Comparison of ENCODE assay signal across 17 cellular contexts in genomic region chr1:200666309-200666708, GRCh38. TPM values are rescaled to one million over a fixed set of nuclear protein-coding genes. Genes with fewer than 3 reads are reported as not detected.
A peak's percentile ranks its signal among the peaks of the same experiment; 100 is the strongest.
DNase-seq lines count a peak whose midpoint lies in the region; ATAC-seq, FAIRE-seq and TF ChIP-seq lines count a peak whose summit lies in the region.
"Had no signal": no experiment of that assay in that cellular context is flagged by ENCODE, and none has a peak within 500 bp of the region (broad histone marks: within the 10 kb centered on the region; RNA-seq: fewer than 3 reads in every experiment).

No MANE protein-coding gene starts in this region.

- no peak overlapping the region for H3K4me3 ChIP-seq in A673 (ENCODE audit: low read depth, low read length, poor library complexity, severe bottlenecking)
- no peak overlapping the region for H3K4me3 ChIP-seq in CD8-positive, alpha-beta T cell (ENCODE audit: low read depth, low read length)
- peak overlapping the region; percentile 37 for H3K4me3 ChIP-seq in coronary artery
- H3K4me3 ChIP-seq: adrenal gland, lower lobe of right lung had no signal

- BruUV-seq in A673 (replicated peaks; lab: Mats Ljungman, UMichigan) = no TSS peak

- peak overlapping the region; percentile 28 for H3K27ac Mint-ChIP-seq in CD8-positive, alpha-beta T cell
- peak overlapping the region in 7 of 10 donors; percentile 17 to 82 (median 50) for H3K27ac Mint-ChIP-seq in naive thymus-derived CD8-positive, alpha-beta T cell

- ATAC-seq in CD8-positive, alpha-beta T cell = no peak
- no peak for ATAC-seq in naive thymus-derived CD8-positive, alpha-beta T cell
- no peak for ATAC-seq in HG02571 (IDR thresholded peaks at IDR 0.05; ENCODE audit: unreplicated experiment)
- ATAC-seq: activated CD4-positive, CD25-positive, alpha-beta regulatory T cell treated with anti-CD3 and anti-CD28 coated beads, Interleukin-2, amount 50 U/mL, for 24 hours; lower lobe of right lung had no signal

- H3K9me3 ChIP-seq in A673 (ENCODE audit: low read depth, low read length, poor library complexity, severe bottlenecking) = no peaks in the 10 kb centered on the region
- H3K9me3 ChIP-seq in CD8-positive, alpha-beta T cell (ENCODE audit: low read length) = no peaks in the 10 kb centered on the region
- H3K9me3 ChIP-seq: adrenal gland, lower lobe of right lung had no signal

- TF ChIP-seq CTCF in A673 (conservative IDR thresholded peaks at IDR 0.05; ENCODE audit: low read depth, low read length) (no peak), coronary artery (IDR thresholded peaks at IDR 0.05) (no peak), D721Med (IDR thresholded peaks at IDR 0.05; ENCODE audit: insufficient read depth, missing control alignments) (no peak)
- TF ChIP-seq CTCF in CD8-positive, alpha-beta T cell (IDR thresholded peaks at IDR 0.05) = no peak

- POLR2A ChIA-PET in A673 (lab: Charles Lee; ENCODE audit: low non-redundant PET) = no interaction called here
- POLR2A ChIA-PET in CD8-positive, alpha-beta T cell (lab: Charles Lee) = no interaction called here
- POLR2A ChIA-PET in naive thymus-derived CD8-positive, alpha-beta T cell (lab: Charles Lee) = no interaction called here

- FAIRE-seq in D721Med (lab: Jason Lieb, UNC) = no peak
- FAIRE-seq: colon, RCC 7860 had no signal

- intact Hi-C loops in A673 (cut with micrococcal nuclease; ENCODE audit: unreplicated experiment) = no loop called here
- intact Hi-C loops in CD8-positive, alpha-beta T cell (cut with DNase I, micrococcal nuclease) = loop anchor here in 1 of 2 experiments (5.0 to 10.0 kb wide), 2 partner anchors 361 to 488 kb away; partner anchors contain the start of gene TMEM9

- H3K27ac ChIP-seq in A673 (ENCODE audit: low read depth, low read length, poor library complexity, severe bottlenecking) (peak overlapping the region; percentile 33), coronary artery (peak overlapping the region; percentile 30 to 59)
- H3K27ac ChIP-seq in CD8-positive, alpha-beta T cell (ENCODE audit: low read depth, low read length) = no peak overlapping the region
- H3K27ac ChIP-seq: lower lobe of right lung had no signal

- peaks cover 23% of the 10 kb centered on the region for H3K4me1 ChIP-seq in A673 (ENCODE audit: insufficient read depth, low read length, poor library complexity, severe bottlenecking)
- peaks cover 29% of the 10 kb centered on the region for H3K4me1 ChIP-seq in CD8-positive, alpha-beta T cell (ENCODE audit: insufficient read depth, low read length)

- CTCF ChIA-PET in A673 (lab: Charles Lee) = no interaction called here
- CTCF ChIA-PET in CD8-positive, alpha-beta T cell (lab: Charles Lee) = interaction anchor here (1.0 kb wide), 1 partner anchor 137 kb away, joined by 3 read pairs; no protein-coding TSS in a partner anchor

- no peaks in the 10 kb centered on the region for H3K9me3 Mint-ChIP-seq in CD8-positive, alpha-beta T cell
- H3K9me3 Mint-ChIP-seq in naive thymus-derived CD8-positive, alpha-beta T cell = no peaks in the 10 kb centered on the region
- H3K9me3 Mint-ChIP-seq: HFFc6 had no signal

- peaks cover 52% of the 10 kb centered on the region for H3K36me3 Mint-ChIP-seq in CD8-positive, alpha-beta T cell
- peaks cover 0 to 55% (median 29%) of the 10 kb centered on the region in 3 donors for H3K36me3 Mint-ChIP-seq in naive thymus-derived CD8-positive, alpha-beta T cell

- no peaks in the 10 kb centered on the region for H3K27me3 ChIP-seq in A673 (replicated peaks; ENCODE audit: insufficient read depth, low read depth, low read length, poor library complexity)
- H3K27me3 ChIP-seq in CD8-positive, alpha-beta T cell (ENCODE audit: insufficient read depth, low read length) = no peaks in the 10 kb centered on the region
- H3K27me3 ChIP-seq: adrenal gland had no signal

- peaks cover 71% of the 10 kb centered on the region for H3K4me1 Mint-ChIP-seq in CD8-positive, alpha-beta T cell (ENCODE audit: low read depth)
- peaks cover 36 to 84% (median 70%) of the 10 kb centered on the region in 4 donors for H3K4me1 Mint-ChIP-seq in naive thymus-derived CD8-positive, alpha-beta T cell

- H3K27me3 Mint-ChIP-seq in CD8-positive, alpha-beta T cell (ENCODE audit: low read depth) = no peaks in the 10 kb centered on the region
- no peaks in the 10 kb centered on the region for H3K27me3 Mint-ChIP-seq in naive thymus-derived CD8-positive, alpha-beta T cell

- H3K36me3 ChIP-seq in A673 (ENCODE audit: insufficient read depth, low read length, poor library complexity, severe bottlenecking) = peaks cover 7% of the 10 kb centered on the region
- no peaks in the 10 kb centered on the region for H3K36me3 ChIP-seq in CD8-positive, alpha-beta T cell (ENCODE audit: insufficient read depth, low read length)

- H3K4me3 Mint-ChIP-seq in CD8-positive, alpha-beta T cell = no peak overlapping the region
- peak overlapping the region in 6 of 10 donors; percentile 1 to 50 (median 24) for H3K4me3 Mint-ChIP-seq in naive thymus-derived CD8-positive, alpha-beta T cell
- H3K4me3 Mint-ChIP-seq: HFFc6 had no signal

- DNase-seq in A673 (ENCODE audit: low spot score) = no peak
- no peak for DNase-seq in CD8-positive, alpha-beta T cell
- DNase-seq in coronary artery (ENCODE audit: low spot score) = no peak
- DNase-seq in naive thymus-derived CD8-positive, alpha-beta T cell = no peak
- no peak for DNase-seq in hippocampal formation (lab: John Stamatoyannopoulos, UW)
- DNase-seq in pons (ENCODE audit: low spot score) = no peak
- DNase-seq in D721Med (ENCODE audit: insufficient read length, low spot score) = no peak
- DNase-seq: HFFc6, lower lobe of right lung, NCI-H2029, NCI-H748 treated with DMSO at 0.1 percent for 48 hours, T-helper 1 cell had no signal

RNA-seq across cellular contexts. Expression of gene DDX59, which starts 3.4 kb away (rescaled TPM):
- 16.0 and 17.4 TPM in 2 replicates for total RNA-seq in A673 (2021)
- total RNA-seq in CD8-positive, alpha-beta T cell = 10 to 100 TPM; 24.0 to 32.9 TPM
- 10 to 100 TPM; 38.8 to 41.3 TPM for total RNA-seq in naive thymus-derived CD8-positive, alpha-beta T cell
- 10 to 100 TPM; 10.0 to 20.9 (median 12.0) TPM for polyA plus RNA-seq in naive thymus-derived CD8-positive, alpha-beta T cell

RNA-seq across cellular contexts. Expression of gene KIF14, which starts 45.8 kb away (rescaled TPM):
- total RNA-seq in A673 (2021) = 37.6 and 39.7 TPM in 2 replicates
- under 1 TPM; 0.05 to 0.17 TPM for total RNA-seq in CD8-positive, alpha-beta T cell
- total RNA-seq in naive thymus-derived CD8-positive, alpha-beta T cell = under 1 TPM; 0.05 to 0.10 TPM
- not detected for polyA plus RNA-seq in naive thymus-derived CD8-positive, alpha-beta T cell

Comparison
In these comparisons a context has a peak if more than half of its experiments do, and no peak if none do; other contexts are left out.
1. RNA of gene KIF14, which starts 45.8 kb away (total RNA-seq): 37.6 to 39.7 TPM in A673; 0.05 to 0.17 TPM in CD8-positive, alpha-beta T cell and 0.05 to 0.10 TPM in naive thymus-derived CD8-positive, alpha-beta T cell; every median in the first group is over 10 times any median in the second.